ENCODE assay signal across 27 cellular contexts in the genomic region with DNA sequence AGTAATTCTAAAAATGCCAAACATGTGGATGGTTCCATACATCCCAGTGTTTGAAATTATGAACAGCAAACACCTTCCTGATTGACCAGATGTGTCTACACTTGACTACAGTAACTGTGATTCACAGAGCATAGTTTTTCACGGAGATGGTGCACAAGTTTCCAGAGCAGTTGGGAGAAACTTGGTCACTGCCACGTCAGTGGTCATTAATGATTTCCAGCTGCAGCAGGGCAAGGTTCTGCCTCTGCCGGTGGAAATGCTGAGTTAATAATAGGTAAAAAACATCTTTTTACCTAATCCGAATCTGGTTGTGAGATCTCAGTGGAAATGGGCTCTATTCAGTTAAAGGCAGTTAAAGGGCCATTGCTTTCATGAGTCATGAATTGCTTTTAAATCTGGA.
"Had no signal": no experiment of that assay in that cellular context is flagged by ENCODE, and none has a peak within 500 bp of the region (broad histone marks: within the 10 kb centered on the region; RNA-seq: fewer than 3 reads in every experiment).

No MANE protein-coding gene starts in this region.

- H3K79me2 ChIP-seq: parathyroid adenoma had no signal

- H3K4me1 ChIP-seq: prostate gland, right lobe of liver, testis, tibial nerve, upper lobe of right lung, vagina had no signal

- H3K27me3 Mint-ChIP-seq: dendritic cell treated with granulocyte-macrophage colony-stimulating factor and Interleukin-4, amounts not matched to agents 40 ng/mL and 50 ng/mL, for 4 days; stimulated activated memory B cell treated with anti-CD40 and anti-IgM and Interleukin-4, amounts not matched to agents 10 μg/mL and 1 μg/mL and 100 μg/mL, for 72 hours; stimulated activated naive CD8-positive, alpha-beta T cell treated with anti-CD3 and anti-CD28 coated beads, Interleukin-15, Interleukin-2, amounts not matched to agents 100 ng/mL and 50 ng/mL, for 24 hours had no signal

- FAIRE-seq: colon, endothelial cell of umbilical vein, frontal cortex, islet of Langerhans had no signal

- H3K36me3 ChIP-seq: prostate gland, right lobe of liver, tibial nerve, upper lobe of right lung, vagina had no signal

- H3K27ac ChIP-seq: heart left ventricle, parathyroid adenoma, prostate gland, right lobe of liver, testis, tibial nerve, upper lobe of right lung, vagina had no signal

- H3K4me1 Mint-ChIP-seq: naive B cell; nephron; stimulated activated memory B cell treated with anti-CD40 and anti-IgM and Interleukin-4, amounts not matched to agents 10 μg/mL and 1 μg/mL and 100 μg/mL, for 72 hours had no signal

- H3K9me3 Mint-ChIP-seq: dendritic cell treated with granulocyte-macrophage colony-stimulating factor and Interleukin-4, amounts not matched to agents 40 ng/mL and 50 ng/mL, for 4 days; endodermal cell; nephron; stimulated activated naive CD8-positive, alpha-beta T cell treated with anti-CD3 and anti-CD28 coated beads, Interleukin-15, Interleukin-2, amounts not matched to agents 100 ng/mL and 50 ng/mL, for 24 hours had no signal

- H3K4me3 Mint-ChIP-seq: dendritic cell treated with granulocyte-macrophage colony-stimulating factor and Interleukin-4, amounts not matched to agents 40 ng/mL and 50 ng/mL, for 4 days; endodermal cell; naive B cell; nephron; stimulated activated memory B cell treated with anti-CD40 and anti-IgM and Interleukin-4, amounts not matched to agents 10 μg/mL and 1 μg/mL and 100 μg/mL, for 72 hours; stimulated activated naive CD8-positive, alpha-beta T cell treated with anti-CD3 and anti-CD28 coated beads, Interleukin-15, Interleukin-2, amounts not matched to agents 100 ng/mL and 50 ng/mL, for 24 hours had no signal

- H3K27me3 ChIP-seq: heart left ventricle, right lobe of liver, testis, tibial nerve, upper lobe of right lung, vagina had no signal

- H3K9ac ChIP-seq: parathyroid adenoma had no signal

- H3K36me3 Mint-ChIP-seq: naive B cell; stimulated activated memory B cell treated with anti-CD40 and anti-IgM and Interleukin-4, amounts not matched to agents 10 μg/mL and 1 μg/mL and 100 μg/mL, for 72 hours had no signal

- DNase-seq: effector CD4-positive, alpha-beta T cell; endodermal cell; erythroblast; heart left ventricle; hippocampal formation; left ventricle myocardium superior; mesenchymal stem cell; naive B cell; occipital lobe; retina; right lobe of liver; stimulated activated CD4-positive, alpha-beta T cell treated with anti-CD3 and anti-CD28 coated beads, Interleukin-4, amount 100 ng/mL, for 24 hours; testis; upper lobe of right lung had no signal

- H3K9me3 ChIP-seq: heart left ventricle, prostate gland, right lobe of liver, testis, tibial nerve, upper lobe of right lung, vagina had no signal

- H3K27ac Mint-ChIP-seq: dendritic cell treated with granulocyte-macrophage colony-stimulating factor and Interleukin-4, amounts not matched to agents 40 ng/mL and 50 ng/mL, for 4 days; endodermal cell; naive B cell; nephron; stimulated activated memory B cell treated with anti-CD40 and anti-IgM and Interleukin-4, amounts not matched to agents 10 μg/mL and 1 μg/mL and 100 μg/mL, for 72 hours; stimulated activated naive CD8-positive, alpha-beta T cell treated with anti-CD3 and anti-CD28 coated beads, Interleukin-15, Interleukin-2, amounts not matched to agents 100 ng/mL and 50 ng/mL, for 24 hours had no signal

- H3K4me3 ChIP-seq: heart left ventricle, lung, prostate gland, right lobe of liver, testis, tibial nerve, upper lobe of right lung, vagina had no signal

- H2AFZ ChIP-seq: parathyroid adenoma had no signal
